In genomic region chr17:1125775-1126120, GRCh38 we compare ENCODE assay signal across 17 cellular contexts. TPM values are rescaled to one million over a fixed set of nuclear protein-coding genes. Genes with fewer than 3 reads are reported as not detected.
A peak's percentile ranks its signal among the peaks of the same experiment; 100 is the strongest.
DNase-seq lines count a peak whose midpoint lies in the region; ATAC-seq and TF ChIP-seq lines count a peak whose summit lies in the region.
"Had no signal": no experiment of that assay in that cellular context is flagged by ENCODE, and none has a peak within 500 bp of the region (broad histone marks: within the 10 kb centered on the region; RNA-seq: fewer than 3 reads in every experiment).

No MANE protein-coding gene starts in this region.

- ATAC-seq in natural killer cell treated with Interleukin-12 subunit alpha and Interleukin-12 subunit beta and Interleukin-15 and Interleukin-18, amount 100 ng/mL, for 72 hours, result no peak
- no peak for ATAC-seq in natural killer cell
- ATAC-seq: PC-3 had no signal

- H2AK5ac ChIP-seq in mesenchymal stem cell (ENCODE audit: low read length, severe bottlenecking), result peak overlapping the region; percentile 34

- H3K27me3 ChIP-seq in mesenchymal stem cell (ENCODE audit: control insufficient read depth in 1 of 2, insufficient read depth in 1 of 2, low read length in 2 of 2) (no peaks in the 10 kb centered on the region), vagina (no peaks in the 10 kb centered on the region)
- H3K27me3 ChIP-seq: SJCRH30 had no signal

- H3K9ac ChIP-seq in mesenchymal stem cell (ENCODE audit: low read length), result no peak overlapping the region

- no peak overlapping the region for H3K23ac ChIP-seq in mesenchymal stem cell (ENCODE audit: low read length in 2 of 2)

- no peaks in the 10 kb centered on the region for H3K27me3 Mint-ChIP-seq in natural killer cell treated with Interleukin-12 subunit alpha and Interleukin-12 subunit beta and Interleukin-15 and Interleukin-18, amount 100 ng/mL, for 72 hours
- H3K27me3 Mint-ChIP-seq in natural killer cell (ENCODE audit: low read depth in 2 of 2), result peaks cover 0 to 4% of the 10 kb centered on the region in 2 donors
- H3K27me3 Mint-ChIP-seq in brain, result peaks cover 4% of the 10 kb centered on the region
- no peaks in the 10 kb centered on the region for H3K27me3 Mint-ChIP-seq in nephron progenitor cell (ENCODE audit: low read depth, poor library complexity)

- no peak for TF ChIP-seq POLR2A in vagina (IDR thresholded peaks at IDR 0.05)

- H4K8ac ChIP-seq in mesenchymal stem cell (ENCODE audit: low read length), result no peak overlapping the region

- no peak overlapping the region for H3K18ac ChIP-seq in mesenchymal stem cell (ENCODE audit: low read depth in 1 of 2, low read length in 2 of 2)

- H3K9me3 Mint-ChIP-seq in natural killer cell treated with Interleukin-12 subunit alpha and Interleukin-12 subunit beta and Interleukin-15 and Interleukin-18, amount 100 ng/mL, for 72 hours, result no peaks in the 10 kb centered on the region
- H3K9me3 Mint-ChIP-seq in natural killer cell (no peaks in the 10 kb centered on the region), brain (peaks cover 0 to 4% (median 3%) of the 10 kb centered on the region in 5 experiments), nephron progenitor cell (peaks cover 4% of the 10 kb centered on the region)

- peak overlapping the region in 1 of 2 experiments; percentile 43 for H2BK12ac ChIP-seq in mesenchymal stem cell (ENCODE audit: low read length in 2 of 2)

- DNase-seq in natural killer cell treated with Interleukin-12 subunit alpha and Interleukin-12 subunit beta and Interleukin-15 and Interleukin-18, amount 100 ng/mL, for 72 hours (ENCODE audit: low spot score), result peak; percentile 22
- DNase-seq in natural killer cell (no peak), mesenchymal stem cell (no peak), vagina (ENCODE audit: extremely low spot score in 2 of 2) (no peak), NCI-H1092 (lab: John Stamatoyannopoulos, UW) (no peak), hippocampal formation (lab: John Stamatoyannopoulos, UW) (no peak), nephron progenitor cell (no peak)
- DNase-seq: AML-193, COR-L47, EL, HFFc6, NCI-H187 treated with DMSO at 0.1 percent for 48 hours, NCI-H2171 treated with DMSO at 0.1 percent for 48 hours, NCI-H774, PC-3, SJCRH30 had no signal

- H3K27ac ChIP-seq in mesenchymal stem cell (ENCODE audit: low read length, poor library complexity, severe bottlenecking) (no peak overlapping the region), vagina (peak overlapping the region; percentile 74)
- H3K27ac ChIP-seq: SJCRH30 had no signal

- intact Hi-C loops in natural killer cell (cut with micrococcal nuclease) (loop anchor here (10.0 kb wide), 1 partner anchor 129 kb away; no protein-coding TSS in a partner anchor), vagina (cut with DNase I) (no loop called here)

- H2BK15ac ChIP-seq in mesenchymal stem cell (ENCODE audit: low read depth, poor library complexity, severe bottlenecking), result no peak overlapping the region

- H3K36me3 ChIP-seq in mesenchymal stem cell (ENCODE audit: control insufficient read depth in 1 of 2, insufficient read depth in 2 of 2, low read depth in 1 of 2, low read length in 2 of 2), result peaks cover 25 to 43% of the 10 kb centered on the region in 2 experiments
- no peaks in the 10 kb centered on the region for H3K36me3 ChIP-seq in vagina
- H3K36me3 ChIP-seq: SJCRH30 had no signal

- 88% methylated on average over 12 of the region's 12 CpGs for WGBS in mesenchymal stem cell

- H3K36me3 Mint-ChIP-seq in natural killer cell treated with Interleukin-12 subunit alpha and Interleukin-12 subunit beta and Interleukin-15 and Interleukin-18, amount 100 ng/mL, for 72 hours, result no peaks in the 10 kb centered on the region
- H3K36me3 Mint-ChIP-seq in natural killer cell (no peaks in the 10 kb centered on the region), brain (peaks cover 35% of the 10 kb centered on the region), nephron progenitor cell (ENCODE audit: low read depth) (peaks cover 28% of the 10 kb centered on the region)

- peaks cover 19% of the 10 kb centered on the region for H3K79me1 ChIP-seq in mesenchymal stem cell (replicated peaks; ENCODE audit: low read length, poor library complexity, severe bottlenecking)

- no peak overlapping the region for H3K4me2 ChIP-seq in mesenchymal stem cell (ENCODE audit: low read length, poor library complexity, severe bottlenecking)

- H3K4me3 ChIP-seq in mesenchymal stem cell (ENCODE audit: insufficient read depth in 1 of 2, low read depth in 1 of 2, low read length in 2 of 2) (no peak overlapping the region), vagina (peak overlapping the region; percentile 25 to 30)
- H3K4me3 ChIP-seq: SJCRH30 had no signal

- peak overlapping the region in 1 of 2 experiments; percentile 23 for H3K14ac ChIP-seq in mesenchymal stem cell (ENCODE audit: low read length in 2 of 2)

- H4K91ac ChIP-seq in mesenchymal stem cell (ENCODE audit: low read length), result no peak overlapping the region

- no peak overlapping the region for H3K4me3 Mint-ChIP-seq in natural killer cell treated with Interleukin-12 subunit alpha and Interleukin-12 subunit beta and Interleukin-15 and Interleukin-18, amount 100 ng/mL, for 72 hours
- H3K4me3 Mint-ChIP-seq in natural killer cell (no peak overlapping the region), brain (no peak overlapping the region), nephron progenitor cell (no peak overlapping the region)
- H3K4me3 Mint-ChIP-seq: HFFc6 had no signal

- no peak overlapping the region for H2AFZ ChIP-seq in mesenchymal stem cell (ENCODE audit: low read depth, low read length)

- H3K4ac ChIP-seq in mesenchymal stem cell (ENCODE audit: low read depth in 1 of 2, low read length in 2 of 2), result no peak overlapping the region

- H3K27ac Mint-ChIP-seq in natural killer cell treated with Interleukin-12 subunit alpha and Interleukin-12 subunit beta and Interleukin-15 and Interleukin-18, amount 100 ng/mL, for 72 hours, result no peak overlapping the region
- H3K27ac Mint-ChIP-seq in natural killer cell (no peak overlapping the region), brain (peak overlapping the region; percentile 70 to 93 (median 82)), nephron progenitor cell (no peak overlapping the region)
- H3K27ac Mint-ChIP-seq: HFFc6 had no signal

- peaks cover 12 to 17% of the 10 kb centered on the region in 2 donors for H3K4me1 Mint-ChIP-seq in natural killer cell treated with Interleukin-12 subunit alpha and Interleukin-12 subunit beta and Interleukin-15 and Interleukin-18, amount 100 ng/mL, for 72 hours (ENCODE audit: low read depth in 2 of 2)
- H3K4me1 Mint-ChIP-seq in natural killer cell, result peaks cover 21 to 23% of the 10 kb centered on the region in 2 donors
- peaks cover 42% of the 10 kb centered on the region for H3K4me1 Mint-ChIP-seq in brain
- H3K4me1 Mint-ChIP-seq in nephron progenitor cell, result peaks cover 39% of the 10 kb centered on the region

- H3K9me3 ChIP-seq in mesenchymal stem cell (ENCODE audit: control insufficient read depth, low read length) (no peaks in the 10 kb centered on the region), vagina (no peaks in the 10 kb centered on the region)
- H3K9me3 ChIP-seq: SJCRH30 had no signal

- TF ChIP-seq CTCF in natural killer cell (IDR thresholded peaks at IDR 0.05), result no peak
- no peak for TF ChIP-seq CTCF in brain (conservative IDR thresholded peaks at IDR 0.05)
- TF ChIP-seq CTCF in vagina (IDR thresholded peaks at IDR 0.05), result no peak
- TF ChIP-seq CTCF in nephron progenitor cell (IDR thresholded peaks at IDR 0.05), result no peak

- H3K4me1 ChIP-seq in mesenchymal stem cell (ENCODE audit: control insufficient read depth, insufficient read depth, low read depth, low read length) (peaks cover 42% of the 10 kb centered on the region), vagina (peaks cover 49% of the 10 kb centered on the region)

- H2BK5ac ChIP-seq in mesenchymal stem cell (ENCODE audit: low read depth, low read length, poor library complexity, severe bottlenecking), result no peak overlapping the region

- no peak overlapping the region for H2BK120ac ChIP-seq in mesenchymal stem cell (ENCODE audit: low read depth, low read length)

RNA-seq across cellular contexts. Expression of gene ABR, which starts 54.0 kb away (rescaled TPM):
- total RNA-seq in natural killer cell treated with Interleukin-12 subunit alpha and Interleukin-12 subunit beta and Interleukin-15 and Interleukin-18, amount 100 ng/mL, for 72 hours, result 10 to 100 TPM; 79.1 to 80.5 TPM
- total RNA-seq in natural killer cell (100 to 1,000 TPM; 155 to 215 (median 163) TPM), vagina (90.8 TPM)
- polyA plus RNA-seq in brain (ENCODE audit: insufficient read depth, low read depth, low replicate concordance), result 203 TPM
- 57.4 TPM for polyA plus RNA-seq in mesenchymal stem cell (2013, experiment 1 of 2)
- 56.4 TPM for polyA plus RNA-seq in mesenchymal stem cell (2013, experiment 2 of 2)

Comparison
In these comparisons a context has a peak if more than half of its experiments do, and no peak if none do; other contexts are left out.
1. H3K27ac Mint-ChIP-seq: peak in brain (5 of 5); none in natural killer cell treated with Interleukin-12 subunit alpha and Interleukin-12 subunit beta and Interleukin-15 and Interleukin-18, amount 100 ng/mL, for 72 hours (0 of 2), natural killer cell (0 of 2) and nephron progenitor cell (single experiment).
2. H3K4me3 ChIP-seq: peak in vagina (2 of 2); none in mesenchymal stem cell (0 of 2).